11 cellular contexts compared by ENCODE assay signal in genomic region chr6:150169609-150170008, GRCh38. TPM values are rescaled to one million over a fixed set of nuclear protein-coding genes. Genes with fewer than 3 reads are reported as not detected.
DNase-seq lines count a peak whose midpoint lies in the region; ATAC-seq, FAIRE-seq and TF ChIP-seq lines count a peak whose summit lies in the region.
"Had no signal": no experiment of that assay in that cellular context is flagged by ENCODE, and none has a peak within 500 bp of the region (broad histone marks: within the 10 kb centered on the region; RNA-seq: fewer than 3 reads in every experiment).

No MANE protein-coding gene starts in this region.

- POLR2A ChIA-PET in A549 (lab: Yijun Ruan, JAX): no interaction called here

- peaks cover 2% of the 10 kb centered on the region for H3K9me3 Mint-ChIP-seq in activated T-cell treated with anti-CD3 and anti-CD28 coated beads, Interleukin-2, amount 50 U/mL, for 24 hours
- H3K9me3 Mint-ChIP-seq in progenitor cell of endocrine pancreas (ENCODE audit: low read depth): no peaks in the 10 kb centered on the region
- H3K9me3 Mint-ChIP-seq: neural crest cell had no signal

- peak overlapping the region; percentile 81 for H3K27ac Mint-ChIP-seq in activated T-cell treated with anti-CD3 and anti-CD28 coated beads, Interleukin-2, amount 50 U/mL, for 24 hours
- no peak overlapping the region for H3K27ac Mint-ChIP-seq in progenitor cell of endocrine pancreas

- H3K36me3 ChIP-seq in GM06990 (ENCODE audit: control insufficient read depth, insufficient read depth, low read length): no peaks in the 10 kb centered on the region
- H3K36me3 ChIP-seq: SJSA1 had no signal

- H3K4me1 ChIP-seq in A549 (no peaks in the 10 kb centered on the region), foreskin keratinocyte (peaks cover 15% of the 10 kb centered on the region)
- H3K4me1 ChIP-seq: SJSA1 had no signal

- no peak for TF ChIP-seq RAD21 in A549 (conservative IDR thresholded peaks at IDR 0.05 in 1 of 2, IDR thresholded peaks at IDR 0.05 in 1 of 2)

- TF ChIP-seq POLR2A in A549 (IDR thresholded peaks at IDR 0.05; ENCODE audit: low read length): no peak

- H3K4me3 Mint-ChIP-seq in activated T-cell treated with anti-CD3 and anti-CD28 coated beads, Interleukin-2, amount 50 U/mL, for 24 hours: no peak overlapping the region
- no peak overlapping the region for H3K4me3 Mint-ChIP-seq in progenitor cell of endocrine pancreas (ENCODE audit: low read depth)
- H3K4me3 Mint-ChIP-seq: neural crest cell had no signal

- no peaks in the 10 kb centered on the region for H3K9me3 ChIP-seq in A549
- H3K9me3 ChIP-seq: SJSA1 had no signal

- CTCF ChIA-PET in A549 (lab: Yijun Ruan, JAX): no interaction called here

- no peak overlapping the region for H3K4me3 ChIP-seq in A549
- H3K4me3 ChIP-seq in GM06990 (replicated peaks; ENCODE audit: low read depth, low read length): no peak overlapping the region
- H3K4me3 ChIP-seq: SJSA1 had no signal

- no peak for TF ChIP-seq EP300 in A549 (IDR thresholded peaks at IDR 0.05)

- no peaks in the 10 kb centered on the region for H3K27me3 ChIP-seq in GM06990 (replicated peaks; ENCODE audit: control insufficient read depth, insufficient read depth, low read length)
- no peaks in the 10 kb centered on the region for H3K27me3 ChIP-seq in foreskin keratinocyte

- H3K4me2 ChIP-seq in A549: no peak overlapping the region

- no peak for DNase-seq in A549 (ENCODE audit: low read depth in 1 of 2, low spot score in 1 of 2)
- peak; percentile 37 for DNase-seq in GM06990 (ENCODE audit: extremely low read depth, insufficient read length)
- DNase-seq in activated T-cell treated with anti-CD3 and anti-CD28 coated beads, Interleukin-2, amount 50 U/mL, for 24 hours: no peak
- peak; percentile 68 to 75 for DNase-seq in foreskin keratinocyte
- no peak for DNase-seq in NCI-H226
- DNase-seq in hepatic stellate cell (ENCODE audit: low spot score): no peak
- no peak for DNase-seq in progenitor cell of endocrine pancreas (ENCODE audit: low spot score, unreplicated experiment)
- DNase-seq: NCI-H187 treated with DMSO at 0.1 percent for 48 hours had no signal

- no peaks in the 10 kb centered on the region for H3K36me3 Mint-ChIP-seq in activated T-cell treated with anti-CD3 and anti-CD28 coated beads, Interleukin-2, amount 50 U/mL, for 24 hours (ENCODE audit: low read depth)
- H3K36me3 Mint-ChIP-seq in progenitor cell of endocrine pancreas (ENCODE audit: insufficient read depth): no peaks in the 10 kb centered on the region

- peaks cover 16% of the 10 kb centered on the region for H3K4me1 Mint-ChIP-seq in activated T-cell treated with anti-CD3 and anti-CD28 coated beads, Interleukin-2, amount 50 U/mL, for 24 hours (ENCODE audit: low read depth)
- H3K4me1 Mint-ChIP-seq in progenitor cell of endocrine pancreas (ENCODE audit: low read depth): no peaks in the 10 kb centered on the region

- H3K27ac ChIP-seq in A549 (no peak overlapping the region), foreskin keratinocyte (no peak overlapping the region)
- H3K27ac ChIP-seq: SJSA1 had no signal

- peaks cover 46% of the 10 kb centered on the region for H3K27me3 Mint-ChIP-seq in activated T-cell treated with anti-CD3 and anti-CD28 coated beads, Interleukin-2, amount 50 U/mL, for 24 hours
- peaks cover 7% of the 10 kb centered on the region for H3K27me3 Mint-ChIP-seq in progenitor cell of endocrine pancreas

- WGBS in A549 (ENCODE audit: missing lambda C conversion rate): 79% methylated on average over 4 of the region's 4 CpGs

- TF ChIP-seq CTCF in A549 (IDR thresholded peaks at IDR 0.05) (no peak), GM06990 (IDR thresholded peaks at IDR 0.05; ENCODE audit: insufficient read depth, low read length, poor library complexity, severe bottlenecking) (no peak), foreskin keratinocyte (conservative IDR thresholded peaks at IDR 0.05) (no peak), progenitor cell of endocrine pancreas (IDR thresholded peaks at IDR 0.05; ENCODE audit: unreplicated experiment) (no peak)

- no peak for ATAC-seq in A549
- peak; percentile 89 for ATAC-seq in foreskin keratinocyte
- no peak for ATAC-seq in HG02973 (IDR thresholded peaks at IDR 0.05; ENCODE audit: unreplicated experiment)

- no peak for FAIRE-seq in A549 (lab: Jason Lieb, UNC)

TF ChIP-seq in A549, 52 proteins besides CTCF, POLR2A, EP300 and RAD21:
- TF ChIP-seq FOSL2 (IDR thresholded peaks at IDR 0.05) (no peak), FOSL2 (CRISPR knock-in tag; IDR thresholded peaks at IDR 0.05) (peak; percentile 41; the same call in 1 of the 2 replicates), TP53 (CRISPR knock-in tag; IDR thresholded peaks at IDR 0.05) (no peak)

RNA-seq across cellular contexts. Expression of gene PPP1R14C, which starts 26.8 kb away (rescaled TPM):
- polyA plus RNA-seq in A549 (2011; rRNA removed): 0.29 and 0.34 TPM in 2 replicates
- 0.04 and 0.05 TPM in 2 replicates for polyA plus RNA-seq in A549 (2012; cell fraction: cytosol; rRNA removed)
- polyA plus RNA-seq in A549 (2012; cell fraction: nucleus; rRNA removed): 0.05 TPM in 1 of 2 replicates, not detected in the other
- 0.31 to 0.46 TPM (median 0.43 TPM) in 3 replicates for polyA plus RNA-seq in A549 (2017; fragmentation: RNase III; extraction: RNeasy Plus Mini Kit Qiagen cat#74134 plus additional on column Dnase treatment)
- polyA minus RNA-seq in A549 (2011; rRNA and poly(A)+ RNA removed): 0.29 TPM in 1 of 2 replicates, not detected in the other
- 32.5 and 36.4 TPM in 2 replicates for total RNA-seq in foreskin keratinocyte
- 31.2 and 32.9 TPM in 2 replicates for polyA plus RNA-seq in foreskin keratinocyte
- total RNA-seq in progenitor cell of endocrine pancreas: 0.98 and 1.2 TPM in 2 replicates
- total RNA-seq: SJSA1 had no signal

Comparison
In these comparisons a context has a peak if more than half of its experiments do, and no peak if none do; other contexts are left out.
1. DNase-seq: peak in GM06990 (single experiment) and foreskin keratinocyte (2 of 2); none in A549 (0 of 2), activated T-cell treated with anti-CD3 and anti-CD28 coated beads, Interleukin-2, amount 50 U/mL, for 24 hours (single experiment), NCI-H226 (single experiment), hepatic stellate cell (single experiment) and progenitor cell of endocrine pancreas (single experiment).
2. RNA of gene PPP1R14C, which starts 26.8 kb away (total RNA-seq): 32.5 to 36.4 TPM in foreskin keratinocyte; 0.98 to 1.2 TPM in progenitor cell of endocrine pancreas; every median in the first group is over 10 times any median in the second.